ENCODE assay signal across 11 cellular contexts in the genomic region with DNA sequence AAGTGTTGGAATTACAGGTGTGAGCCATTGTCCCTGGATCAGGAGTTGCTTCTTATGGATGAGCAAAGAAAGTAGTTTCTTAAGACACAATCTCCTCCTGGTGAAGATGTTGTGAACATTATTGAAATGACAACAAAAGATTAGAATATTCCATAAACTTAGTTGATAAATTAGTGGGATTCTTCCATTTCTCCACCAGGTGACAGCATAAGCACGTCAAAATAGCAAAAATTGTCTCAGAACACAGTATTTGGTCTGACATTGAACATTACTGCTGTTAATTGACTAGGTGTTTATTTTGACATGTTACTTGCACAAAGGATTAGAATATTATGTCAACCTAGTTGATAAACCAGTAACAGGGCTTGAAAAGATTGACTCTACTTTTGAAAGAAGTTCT. TPM values are rescaled to one million over a fixed set of nuclear protein-coding genes. Genes with fewer than 3 reads are reported as not detected.
DNase-seq lines count a peak whose midpoint lies in the region; ATAC-seq and TF ChIP-seq lines count a peak whose summit lies in the region.
"Had no signal": no experiment of that assay in that cellular context is flagged by ENCODE, and none has a peak within 500 bp of the region (broad histone marks: within the 10 kb centered on the region; RNA-seq: fewer than 3 reads in every experiment).

No MANE protein-coding gene starts in this region.

- no peak overlapping the region for H3K27ac Mint-ChIP-seq in activated CD8-positive, alpha-beta T cell treated with anti-CD3 and anti-CD28 coated beads for 36 hours
- H3K27ac Mint-ChIP-seq in activated CD8-positive, alpha-beta T cell treated with anti-CD3 and anti-CD28 coated beads, Interleukin-2, amount 10 ng/mL, durations not matched to agents 7 days and 5 days: no peak overlapping the region
- H3K27ac Mint-ChIP-seq in activated naive CD8-positive, alpha-beta T cell treated with anti-CD3 and anti-CD28 coated beads for 36 hours: no peak overlapping the region
- H3K27ac Mint-ChIP-seq in activated T-helper 2 cell treated with anti-CD3 and anti-CD28 coated beads, Interferon-gamma antibody, Interleukin-2, Interleukin-4, amounts not matched to agents 10 μg/mL and 5 μg/mL and 100 μg/mL, durations not matched to agents 14 hours and 24 hours and 36 hours: no peak overlapping the region
- H3K27ac Mint-ChIP-seq: activated CD4-positive, alpha-beta memory T cell treated with anti-CD3 and anti-CD28 coated beads, Interleukin-2, amount 10 ng/mL, durations not matched to agents 7 days and 5 days; CD8-positive, alpha-beta memory T cell had no signal

- DNase-seq in activated CD8-positive, alpha-beta T cell treated with anti-CD3 and anti-CD28 coated beads for 36 hours: no peak
- no peak for DNase-seq in activated CD8-positive, alpha-beta T cell treated with anti-CD3 and anti-CD28 coated beads, Interleukin-2, amount 10 ng/mL, durations not matched to agents 7 days and 5 days
- DNase-seq in Peyer's patch (no peak), fibroblast of mammary gland (ENCODE audit: low read depth) (peak; percentile 23), upper lobe of left lung (no peak)
- no peak for DNase-seq in activated T-cell treated with anti-CD3 and anti-CD28 coated beads, Interleukin-2, amount 50 U/mL, for 1 hour
- DNase-seq in activated naive CD8-positive, alpha-beta T cell treated with anti-CD3 and anti-CD28 coated beads for 36 hours: no peak
- DNase-seq in activated T-helper 2 cell treated with anti-CD3 and anti-CD28 coated beads, Interferon-gamma antibody, Interleukin-2, Interleukin-4, amounts not matched to agents 10 μg/mL and 5 μg/mL and 100 μg/mL, durations not matched to agents 14 hours and 24 hours and 36 hours (ENCODE audit: low spot score): no peak
- DNase-seq: activated CD4-positive, alpha-beta memory T cell treated with anti-CD3 and anti-CD28 coated beads, Interleukin-2, amount 10 ng/mL, durations not matched to agents 7 days and 5 days; CD8-positive, alpha-beta memory T cell had no signal

- H3K36me3 Mint-ChIP-seq in activated CD8-positive, alpha-beta T cell treated with anti-CD3 and anti-CD28 coated beads for 36 hours (ENCODE audit: low read depth): no peaks in the 10 kb centered on the region
- no peaks in the 10 kb centered on the region for H3K36me3 Mint-ChIP-seq in activated CD8-positive, alpha-beta T cell treated with anti-CD3 and anti-CD28 coated beads, Interleukin-2, amount 10 ng/mL, durations not matched to agents 7 days and 5 days (ENCODE audit: low read depth)
- no peaks in the 10 kb centered on the region for H3K36me3 Mint-ChIP-seq in activated naive CD8-positive, alpha-beta T cell treated with anti-CD3 and anti-CD28 coated beads for 36 hours
- H3K36me3 Mint-ChIP-seq in activated T-helper 2 cell treated with anti-CD3 and anti-CD28 coated beads, Interferon-gamma antibody, Interleukin-2, Interleukin-4, amounts not matched to agents 10 μg/mL and 5 μg/mL and 100 μg/mL, durations not matched to agents 14 hours and 24 hours and 36 hours (ENCODE audit: low read depth): no peaks in the 10 kb centered on the region
- H3K36me3 Mint-ChIP-seq: CD8-positive, alpha-beta memory T cell had no signal

- intact Hi-C loops in activated CD8-positive, alpha-beta T cell treated with anti-CD3 and anti-CD28 coated beads for 36 hours (cut with micrococcal nuclease): no loop called here
- intact Hi-C loops in activated T-helper 2 cell treated with anti-CD3 and anti-CD28 coated beads, Interferon-gamma antibody, Interleukin-2, Interleukin-4, amounts not matched to agents 10 μg/mL and 5 μg/mL and 100 μg/mL, durations not matched to agents 14 hours and 24 hours and 36 hours (cut with micrococcal nuclease): no loop called here

- TF ChIP-seq CTCF in activated CD8-positive, alpha-beta T cell treated with anti-CD3 and anti-CD28 coated beads for 36 hours (IDR thresholded peaks at IDR 0.05): peak; percentile 27
- TF ChIP-seq CTCF in Peyer's patch (IDR thresholded peaks at IDR 0.05) (peak in 4 of 6 experiments; percentile 26 to 54 (median 48)), fibroblast of mammary gland (conservative IDR thresholded peaks at IDR 0.05; ENCODE audit: control insufficient read depth, insufficient read depth, low read depth, low read length) (peak; percentile 50), upper lobe of left lung (IDR thresholded peaks at IDR 0.05) (peak in 4 of 6 experiments; percentile 23 to 47 (median 26))

- no peak for TF ChIP-seq EP300 in upper lobe of left lung (IDR thresholded peaks at IDR 0.05)

- TF ChIP-seq POLR2A in Peyer's patch (IDR thresholded peaks at IDR 0.05) (no peak), upper lobe of left lung (IDR thresholded peaks at IDR 0.05) (no peak)

- no peaks in the 10 kb centered on the region for H3K27me3 Mint-ChIP-seq in activated CD8-positive, alpha-beta T cell treated with anti-CD3 and anti-CD28 coated beads for 36 hours
- peaks cover 6% of the 10 kb centered on the region for H3K27me3 Mint-ChIP-seq in activated CD8-positive, alpha-beta T cell treated with anti-CD3 and anti-CD28 coated beads, Interleukin-2, amount 10 ng/mL, durations not matched to agents 7 days and 5 days (ENCODE audit: low read depth)
- H3K27me3 Mint-ChIP-seq in activated naive CD8-positive, alpha-beta T cell treated with anti-CD3 and anti-CD28 coated beads for 36 hours: no peaks in the 10 kb centered on the region
- H3K27me3 Mint-ChIP-seq in activated T-helper 2 cell treated with anti-CD3 and anti-CD28 coated beads, Interferon-gamma antibody, Interleukin-2, Interleukin-4, amounts not matched to agents 10 μg/mL and 5 μg/mL and 100 μg/mL, durations not matched to agents 14 hours and 24 hours and 36 hours (ENCODE audit: low read depth): peaks cover 4% of the 10 kb centered on the region
- H3K27me3 Mint-ChIP-seq: CD8-positive, alpha-beta memory T cell had no signal

- H3K36me3 ChIP-seq in Peyer's patch: no peaks in the 10 kb centered on the region
- H3K36me3 ChIP-seq in upper lobe of left lung: no peaks in the 10 kb centered on the region

- POLR2A ChIA-PET in activated CD8-positive, alpha-beta T cell treated with anti-CD3 and anti-CD28 coated beads for 36 hours (lab: Charles Lee): no interaction called here
- POLR2A ChIA-PET in activated CD8-positive, alpha-beta T cell treated with anti-CD3 and anti-CD28 coated beads, Interleukin-2, amount 10 ng/mL, durations not matched to agents 7 days and 5 days (lab: Charles Lee): no interaction called here

- H3K9me3 ChIP-seq in Peyer's patch: no peaks in the 10 kb centered on the region
- H3K9me3 ChIP-seq in upper lobe of left lung: no peaks in the 10 kb centered on the region

- H3K4me1 ChIP-seq in Peyer's patch (no peaks in the 10 kb centered on the region), upper lobe of left lung (no peaks in the 10 kb centered on the region)

- H3K27me3 ChIP-seq in Peyer's patch (no peaks in the 10 kb centered on the region), upper lobe of left lung (no peaks in the 10 kb centered on the region)

- CTCF ChIA-PET in activated CD8-positive, alpha-beta T cell treated with anti-CD3 and anti-CD28 coated beads for 36 hours (lab: Charles Lee): interaction anchor here (0.8 to 16.3 kb wide), 3 partner anchors 103 to 131 kb away, joined by 3 to 244 read pairs (median 28); no protein-coding TSS in a partner anchor
- CTCF ChIA-PET in activated CD8-positive, alpha-beta T cell treated with anti-CD3 and anti-CD28 coated beads, Interleukin-2, amount 10 ng/mL, durations not matched to agents 7 days and 5 days (lab: Charles Lee): interaction anchor here (1.0 to 1.2 kb wide), 2 partner anchors 131 to 202 kb away, joined by 3 read pairs; no protein-coding TSS in a partner anchor

- H3K27ac ChIP-seq in Peyer's patch (no peak overlapping the region), upper lobe of left lung (no peak overlapping the region)
- H3K27ac ChIP-seq: epithelial cell of prostate had no signal

- no peak overlapping the region for H3K4me3 ChIP-seq in Peyer's patch
- no peak overlapping the region for H3K4me3 ChIP-seq in fibroblast of mammary gland (ENCODE audit: control insufficient read depth, low read depth, low read length)
- H3K4me3 ChIP-seq in upper lobe of left lung: no peak overlapping the region

- ATAC-seq in activated CD8-positive, alpha-beta T cell treated with anti-CD3 and anti-CD28 coated beads for 36 hours: no peak
- ATAC-seq in activated CD8-positive, alpha-beta T cell treated with anti-CD3 and anti-CD28 coated beads, Interleukin-2, amount 10 ng/mL, durations not matched to agents 7 days and 5 days: no peak
- ATAC-seq in upper lobe of left lung (ENCODE audit: low FRiP score in 2 of 2): no peak

- H3K4me3 Mint-ChIP-seq in activated CD8-positive, alpha-beta T cell treated with anti-CD3 and anti-CD28 coated beads for 36 hours: no peak overlapping the region
- H3K4me3 Mint-ChIP-seq in activated CD8-positive, alpha-beta T cell treated with anti-CD3 and anti-CD28 coated beads, Interleukin-2, amount 10 ng/mL, durations not matched to agents 7 days and 5 days: no peak overlapping the region
- no peak overlapping the region for H3K4me3 Mint-ChIP-seq in activated naive CD8-positive, alpha-beta T cell treated with anti-CD3 and anti-CD28 coated beads for 36 hours
- no peak overlapping the region for H3K4me3 Mint-ChIP-seq in activated T-helper 2 cell treated with anti-CD3 and anti-CD28 coated beads, Interferon-gamma antibody, Interleukin-2, Interleukin-4, amounts not matched to agents 10 μg/mL and 5 μg/mL and 100 μg/mL, durations not matched to agents 14 hours and 24 hours and 36 hours (ENCODE audit: low read depth)
- H3K4me3 Mint-ChIP-seq: activated CD4-positive, alpha-beta memory T cell treated with anti-CD3 and anti-CD28 coated beads, Interleukin-2, amount 10 ng/mL, durations not matched to agents 7 days and 5 days; CD8-positive, alpha-beta memory T cell had no signal

- 37 to 75% methylated on average over 1 of the region's 1 CpG for WGBS in upper lobe of left lung, 2 donors

- H3K9me3 Mint-ChIP-seq in activated CD8-positive, alpha-beta T cell treated with anti-CD3 and anti-CD28 coated beads for 36 hours: no peaks in the 10 kb centered on the region
- H3K9me3 Mint-ChIP-seq in activated CD8-positive, alpha-beta T cell treated with anti-CD3 and anti-CD28 coated beads, Interleukin-2, amount 10 ng/mL, durations not matched to agents 7 days and 5 days (ENCODE audit: insufficient read depth): no peaks in the 10 kb centered on the region
- H3K9me3 Mint-ChIP-seq in activated naive CD8-positive, alpha-beta T cell treated with anti-CD3 and anti-CD28 coated beads for 36 hours: no peaks in the 10 kb centered on the region
- H3K9me3 Mint-ChIP-seq in activated T-helper 2 cell treated with anti-CD3 and anti-CD28 coated beads, Interferon-gamma antibody, Interleukin-2, Interleukin-4, amounts not matched to agents 10 μg/mL and 5 μg/mL and 100 μg/mL, durations not matched to agents 14 hours and 24 hours and 36 hours: no peaks in the 10 kb centered on the region
- H3K9me3 Mint-ChIP-seq: activated CD4-positive, alpha-beta memory T cell treated with anti-CD3 and anti-CD28 coated beads, Interleukin-2, amount 10 ng/mL, durations not matched to agents 7 days and 5 days; CD8-positive, alpha-beta memory T cell had no signal

- no peaks in the 10 kb centered on the region for H3K4me1 Mint-ChIP-seq in activated CD8-positive, alpha-beta T cell treated with anti-CD3 and anti-CD28 coated beads for 36 hours (ENCODE audit: low read depth)
- no peaks in the 10 kb centered on the region for H3K4me1 Mint-ChIP-seq in activated CD8-positive, alpha-beta T cell treated with anti-CD3 and anti-CD28 coated beads, Interleukin-2, amount 10 ng/mL, durations not matched to agents 7 days and 5 days (ENCODE audit: low read depth)
- no peaks in the 10 kb centered on the region for H3K4me1 Mint-ChIP-seq in activated naive CD8-positive, alpha-beta T cell treated with anti-CD3 and anti-CD28 coated beads for 36 hours
- H3K4me1 Mint-ChIP-seq in activated T-helper 2 cell treated with anti-CD3 and anti-CD28 coated beads, Interferon-gamma antibody, Interleukin-2, Interleukin-4, amounts not matched to agents 10 μg/mL and 5 μg/mL and 100 μg/mL, durations not matched to agents 14 hours and 24 hours and 36 hours (ENCODE audit: low read depth): no peaks in the 10 kb centered on the region
- H3K4me1 Mint-ChIP-seq: activated CD4-positive, alpha-beta memory T cell treated with anti-CD3 and anti-CD28 coated beads, Interleukin-2, amount 10 ng/mL, durations not matched to agents 7 days and 5 days; CD8-positive, alpha-beta memory T cell had no signal

RNA-seq across cellular contexts. Expression of a gene that starts 21.6 kb away (rescaled TPM):
- total RNA-seq in activated CD8-positive, alpha-beta T cell treated with anti-CD3 and anti-CD28 coated beads for 36 hours: not detected
- total RNA-seq in activated CD8-positive, alpha-beta T cell treated with anti-CD3 and anti-CD28 coated beads, Interleukin-2, amount 10 ng/mL, durations not matched to agents 7 days and 5 days: not detected
- not detected for total RNA-seq in Peyer's patch
- total RNA-seq in upper lobe of left lung: 1 to 10 TPM in 1 of 6 donors, under 1 TPM in 4, not detected in 1; 0.27 to 1.5 (median 0.55) TPM
- not detected for total RNA-seq in activated naive CD8-positive, alpha-beta T cell treated with anti-CD3 and anti-CD28 coated beads for 36 hours
- total RNA-seq in activated T-helper 2 cell treated with anti-CD3 and anti-CD28 coated beads, Interferon-gamma antibody, Interleukin-2, Interleukin-4, amounts not matched to agents 10 μg/mL and 5 μg/mL and 100 μg/mL, durations not matched to agents 14 hours and 24 hours and 36 hours: not detected in 2 replicates
- total RNA-seq: activated CD4-positive, alpha-beta memory T cell treated with anti-CD3 and anti-CD28 coated beads, Interleukin-2, amount 10 ng/mL, durations not matched to agents 7 days and 5 days; CD8-positive, alpha-beta memory T cell had no signal
